1 cellular context compared by ENCODE assay signal in genomic region chr2:31138037-31138962, GRCh38.
A peak's percentile ranks its signal among the peaks of the same experiment; 100 is the strongest.
TF ChIP-seq lines count a peak whose summit lies in the region.

A gene with protein sequence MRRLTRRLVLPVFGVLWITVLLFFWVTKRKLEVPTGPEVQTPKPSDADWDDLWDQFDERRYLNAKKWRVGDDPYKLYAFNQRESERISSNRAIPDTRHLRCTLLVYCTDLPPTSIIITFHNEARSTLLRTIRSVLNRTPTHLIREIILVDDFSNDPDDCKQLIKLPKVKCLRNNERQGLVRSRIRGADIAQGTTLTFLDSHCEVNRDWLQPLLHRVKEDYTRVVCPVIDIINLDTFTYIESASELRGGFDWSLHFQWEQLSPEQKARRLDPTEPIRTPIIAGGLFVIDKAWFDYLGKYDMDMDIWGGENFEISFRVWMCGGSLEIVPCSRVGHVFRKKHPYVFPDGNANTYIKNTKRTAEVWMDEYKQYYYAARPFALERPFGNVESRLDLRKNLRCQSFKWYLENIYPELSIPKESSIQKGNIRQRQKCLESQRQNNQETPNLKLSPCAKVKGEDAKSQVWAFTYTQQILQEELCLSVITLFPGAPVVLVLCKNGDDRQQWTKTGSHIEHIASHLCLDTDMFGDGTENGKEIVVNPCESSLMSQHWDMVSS (minus strand): TSS chr2:31138440. CDS start chr2:31138086, 354 bp downstream.

TF ChIP-seq in GM12878, 131 proteins besides CTCF, POLR2A, EP300 and RAD21 (continued from another document):
- no peak for TF ChIP-seq E2F8 (IDR thresholded peaks at IDR 0.05; ENCODE audit: low read depth, partially characterized antibody)
- TF ChIP-seq ATF2 (IDR thresholded peaks at IDR 0.05; ENCODE audit: low read length) = no peak
- TF ChIP-seq FOS (IDR thresholded peaks at IDR 0.05; ENCODE audit: borderline replicate concordance, extremely low read depth, insufficient read length) = no peak
- TF ChIP-seq IKZF2 (IDR thresholded peaks at IDR 0.05) = peak in 1 of 2 experiments; percentile 8; a peak in 1 of 4 replicates
- TF ChIP-seq HDGF (IDR thresholded peaks at IDR 0.05) = no peak
